ENCODE assay signal across 9 cellular contexts in genomic region chrX:19535481-19535880, GRCh38. TPM values are rescaled to one million over a fixed set of nuclear protein-coding genes. Genes with fewer than 3 reads are reported as not detected.
DNase-seq lines count a peak whose midpoint lies in the region; ATAC-seq, FAIRE-seq and TF ChIP-seq lines count a peak whose summit lies in the region.
"Had no signal": no experiment of that assay in that cellular context is flagged by ENCODE, and none has a peak within 500 bp of the region (broad histone marks: within the 10 kb centered on the region; RNA-seq: fewer than 3 reads in every experiment).

No MANE protein-coding gene starts in this region.

- no peaks in the 10 kb centered on the region for H3K27me3 Mint-ChIP-seq in activated naive CD8-positive, alpha-beta T cell treated with anti-CD3 and anti-CD28 coated beads for 36 hours

- ATAC-seq in foreskin keratinocyte (no peak), HG03520 (IDR thresholded peaks at IDR 0.05; ENCODE audit: unreplicated experiment) (no peak), HG03442 (IDR thresholded peaks at IDR 0.05; ENCODE audit: unreplicated experiment) (no peak)

- H3K27me3 ChIP-seq in foreskin keratinocyte: no peaks in the 10 kb centered on the region
- H3K27me3 ChIP-seq: ovary had no signal

- DNase-seq in RPMI8226 (peak; percentile 33), foreskin keratinocyte (no peak)
- DNase-seq in stimulated activated naive CD4-positive, alpha-beta T cell (lab: John Stamatoyannopoulos, UW): no peak
- no peak for DNase-seq in activated naive CD8-positive, alpha-beta T cell treated with anti-CD3 and anti-CD28 coated beads for 36 hours
- DNase-seq: ovary had no signal

- H3K36me3 Mint-ChIP-seq in activated naive CD8-positive, alpha-beta T cell treated with anti-CD3 and anti-CD28 coated beads for 36 hours: no peaks in the 10 kb centered on the region

- no peak overlapping the region for H3K4me3 Mint-ChIP-seq in activated naive CD8-positive, alpha-beta T cell treated with anti-CD3 and anti-CD28 coated beads for 36 hours

- no peak overlapping the region for H3K27ac ChIP-seq in foreskin keratinocyte
- H3K27ac ChIP-seq: ovary had no signal

- no peaks in the 10 kb centered on the region for H3K4me1 ChIP-seq in foreskin keratinocyte

- H3K4me1 Mint-ChIP-seq in activated naive CD8-positive, alpha-beta T cell treated with anti-CD3 and anti-CD28 coated beads for 36 hours: no peaks in the 10 kb centered on the region

- peak; percentile 14 for FAIRE-seq in A204.1 (lab: Jason Lieb, UNC)

- peak; percentile 11; the same call in 1 of the 3 replicates for TF ChIP-seq CTCF in GM12872 (IDR thresholded peaks at IDR 0.05; ENCODE audit: insufficient read depth, low read depth, low read length)
- peak; percentile 55 for TF ChIP-seq CTCF in foreskin keratinocyte (conservative IDR thresholded peaks at IDR 0.05)

- no peak overlapping the region for H3K27ac Mint-ChIP-seq in activated naive CD8-positive, alpha-beta T cell treated with anti-CD3 and anti-CD28 coated beads for 36 hours

- H3K9me3 Mint-ChIP-seq in activated naive CD8-positive, alpha-beta T cell treated with anti-CD3 and anti-CD28 coated beads for 36 hours: no peaks in the 10 kb centered on the region

RNA-seq across cellular contexts. Expression of gene MAP3K15, which starts 20.2 kb away (rescaled TPM):
- 0.07 and 0.10 TPM in 2 replicates for total RNA-seq in foreskin keratinocyte
- polyA plus RNA-seq in foreskin keratinocyte: 0.07 TPM in 1 of 2 replicates, not detected in the other
- total RNA-seq in activated naive CD8-positive, alpha-beta T cell treated with anti-CD3 and anti-CD28 coated beads for 36 hours: 1 to 10 TPM; 1.1 to 1.5 TPM
